1 cellular context compared by ENCODE assay signal in the genomic region with DNA sequence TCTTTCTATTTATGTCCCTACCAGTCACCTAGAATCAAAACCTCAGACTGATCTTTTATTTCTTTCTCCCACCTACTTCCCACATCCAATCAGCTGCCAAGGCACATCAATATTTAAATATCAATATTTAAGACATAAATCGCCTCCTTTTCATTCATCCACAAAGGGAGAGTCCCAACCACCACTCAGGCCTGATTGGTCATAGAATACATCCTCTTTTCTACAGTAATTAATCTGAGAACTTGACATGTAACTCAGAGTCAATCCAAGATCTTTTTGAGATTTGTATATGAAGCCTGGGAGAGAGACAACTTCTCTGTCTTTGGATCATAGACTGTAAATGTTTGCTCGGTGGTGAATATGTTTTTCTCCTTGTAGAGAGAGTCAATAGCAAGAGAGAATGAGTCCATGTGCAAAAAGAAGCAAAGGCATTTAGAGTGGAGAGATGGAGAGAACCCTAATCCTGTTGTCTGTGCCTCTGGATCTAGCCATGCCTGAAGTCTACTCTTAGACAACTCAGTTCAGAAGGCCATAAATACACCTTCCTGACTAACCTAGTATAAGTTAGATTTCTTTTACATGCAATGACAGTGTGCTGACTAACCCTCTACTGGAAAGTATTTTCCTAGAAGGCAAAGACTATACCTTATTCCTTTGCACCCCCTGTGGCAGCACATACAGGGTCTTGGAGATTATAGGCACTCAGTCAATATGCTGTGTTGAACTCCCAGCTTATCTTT.
A peak's percentile ranks its signal among the peaks of the same experiment; 100 is the strongest.
TF ChIP-seq lines count a peak whose summit lies in the region.

No MANE protein-coding gene starts in this region.

TF ChIP-seq in HepG2, 621 proteins besides CTCF, POLR2A, EP300 and RAD21:
- TF ChIP-seq ZNF121 (CRISPR knock-in tag; IDR thresholded peaks at IDR 0.05) (no peak), MED13 (CRISPR knock-in tag; IDR thresholded peaks at IDR 0.05) (no peak), ZNF451 (CRISPR knock-in tag; IDR thresholded peaks at IDR 0.05) (no peak), PHB2 (IDR thresholded peaks at IDR 0.05; ENCODE audit: partially characterized antibody) (no peak), IRF2 (CRISPR knock-in tag; IDR thresholded peaks at IDR 0.05) (no peak), ZNF557 (CRISPR knock-in tag; IDR thresholded peaks at IDR 0.05) (no peak), NR3C1 (CRISPR knock-in tag; IDR thresholded peaks at IDR 0.05) (no peak), GTF3A (CRISPR knock-in tag; conservative IDR thresholded peaks at IDR 0.05) (no peak), ZNF329 (CRISPR knock-in tag; IDR thresholded peaks at IDR 0.05; ENCODE audit: low read depth) (peak; percentile 97), ZNF569 (CRISPR knock-in tag; IDR thresholded peaks at IDR 0.05; ENCODE audit: borderline replicate concordance) (no peak), BCL6 (CRISPR knock-in tag; IDR thresholded peaks at IDR 0.05) (0 out of 2 replicates have a peak, but pooled peaks have one; percentile 18)
- TF ChIP-seq, protein P1, sequence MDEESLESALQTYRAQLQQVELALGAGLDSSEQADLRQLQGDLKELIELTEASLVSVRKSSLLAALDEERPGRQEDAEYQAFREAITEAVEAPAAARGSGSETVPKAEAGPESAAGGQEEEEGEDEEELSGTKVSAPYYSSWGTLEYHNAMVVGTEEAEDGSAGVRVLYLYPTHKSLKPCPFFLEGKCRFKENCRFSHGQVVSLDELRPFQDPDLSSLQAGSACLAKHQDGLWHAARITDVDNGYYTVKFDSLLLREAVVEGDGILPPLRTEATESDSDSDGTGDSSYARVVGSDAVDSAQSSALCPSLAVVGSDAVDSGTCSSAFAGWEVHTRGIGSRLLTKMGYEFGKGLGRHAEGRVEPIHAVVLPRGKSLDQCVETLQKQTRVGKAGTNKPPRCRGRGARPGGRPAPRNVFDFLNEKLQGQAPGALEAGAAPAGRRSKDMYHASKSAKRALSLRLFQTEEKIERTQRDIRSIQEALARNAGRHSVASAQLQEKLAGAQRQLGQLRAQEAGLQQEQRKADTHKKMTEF (CRISPR knock-in tag; IDR thresholded peaks at IDR 0.05): no peak
- TF ChIP-seq, protein P2, sequence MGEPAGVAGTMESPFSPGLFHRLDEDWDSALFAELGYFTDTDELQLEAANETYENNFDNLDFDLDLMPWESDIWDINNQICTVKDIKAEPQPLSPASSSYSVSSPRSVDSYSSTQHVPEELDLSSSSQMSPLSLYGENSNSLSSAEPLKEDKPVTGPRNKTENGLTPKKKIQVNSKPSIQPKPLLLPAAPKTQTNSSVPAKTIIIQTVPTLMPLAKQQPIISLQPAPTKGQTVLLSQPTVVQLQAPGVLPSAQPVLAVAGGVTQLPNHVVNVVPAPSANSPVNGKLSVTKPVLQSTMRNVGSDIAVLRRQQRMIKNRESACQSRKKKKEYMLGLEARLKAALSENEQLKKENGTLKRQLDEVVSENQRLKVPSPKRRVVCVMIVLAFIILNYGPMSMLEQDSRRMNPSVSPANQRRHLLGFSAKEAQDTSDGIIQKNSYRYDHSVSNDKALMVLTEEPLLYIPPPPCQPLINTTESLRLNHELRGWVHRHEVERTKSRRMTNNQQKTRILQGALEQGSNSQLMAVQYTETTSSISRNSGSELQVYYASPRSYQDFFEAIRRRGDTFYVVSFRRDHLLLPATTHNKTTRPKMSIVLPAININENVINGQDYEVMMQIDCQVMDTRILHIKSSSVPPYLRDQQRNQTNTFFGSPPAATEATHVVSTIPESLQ (CRISPR knock-in tag; conservative IDR thresholded peaks at IDR 0.05): no peak
TF ChIP-seq in HepG2: peak in this region for 2.
